ENCODE assay signal across 13 cellular contexts in genomic region chr16:19517424-19518089, GRCh38. TPM values are rescaled to one million over a fixed set of nuclear protein-coding genes. Genes with fewer than 3 reads are reported as not detected.
DNase-seq lines count a peak whose midpoint lies in the region; ATAC-seq and TF ChIP-seq lines count a peak whose summit lies in the region.
"Had no signal": no experiment of that assay in that cellular context is flagged by ENCODE, and none has a peak within 500 bp of the region (broad histone marks: within the 10 kb centered on the region; RNA-seq: fewer than 3 reads in every experiment).

No MANE protein-coding gene starts in this region.

- H3K27me3 Mint-ChIP-seq in T-helper 17 cell = no peaks in the 10 kb centered on the region
- H3K27me3 Mint-ChIP-seq: CD4-positive, alpha-beta memory T cell had no signal

- no peak for TF ChIP-seq CTCF in AG09319 (IDR thresholded peaks at IDR 0.05; ENCODE audit: low read depth, low read length)

- peak overlapping the region; percentile 71 for H3K27ac Mint-ChIP-seq in T-helper 17 cell

- H3K4me3 Mint-ChIP-seq in T-helper 17 cell = no peak overlapping the region

- H3K36me3 Mint-ChIP-seq in T-helper 17 cell (ENCODE audit: low read depth) = peaks cover 6% of the 10 kb centered on the region

- H3K4me1 Mint-ChIP-seq in T-helper 17 cell = peaks cover 42% of the 10 kb centered on the region

- ATAC-seq in T-helper 17 cell (no peak), esophagus mucosa (peak; percentile 59)
- ATAC-seq: left colon had no signal

- peak; percentile 10 for DNase-seq in AG09319 (ENCODE audit: extremely low read depth, low read depth)
- peak; percentile 77 for DNase-seq in HCEC 1CT
- no peak for DNase-seq in T-helper 17 cell
- DNase-seq in pons (ENCODE audit: low spot score) = no peak
- DNase-seq in amygdala (lab: John Stamatoyannopoulos, UW) = no peak
- DNase-seq in NCI-H510A treated with DMSO at 0.1 percent for 48 hours (lab: John Stamatoyannopoulos, UW) = no peak
- no peak for DNase-seq in SW 1271 (lab: John Stamatoyannopoulos, UW)
- DNase-seq: activated CD4-positive, CD25-positive, alpha-beta regulatory T cell treated with anti-CD3 and anti-CD28 coated beads, Interleukin-2, amount 50 U/mL, for 72 hours; anterior cingulate cortex; left colon; NCI-H1694 had no signal

- H3K9me3 ChIP-seq in T-helper 17 cell (ENCODE audit: control insufficient read depth, low read length, poor library complexity, severe bottlenecking) = no peaks in the 10 kb centered on the region

RNA-seq across cellular contexts. Expression of gene GDE1, which starts 4.3 kb away (rescaled TPM):
- 10 to 100 TPM; 25.1 to 32.0 TPM for total RNA-seq in T-helper 17 cell
- 29.9 TPM for total RNA-seq in esophagus mucosa

RNA-seq across cellular contexts. Expression of gene CCP110, which starts 6.2 kb away (rescaled TPM):
- total RNA-seq in T-helper 17 cell (10 to 100 TPM; 13.9 to 15.4 TPM), esophagus mucosa (6.2 TPM)

RNA-seq across cellular contexts. Expression of gene VPS35L, which starts 37.9 kb away (rescaled TPM):
- total RNA-seq in T-helper 17 cell (10 to 100 TPM; 37.6 to 47.6 TPM), esophagus mucosa (43.2 TPM)

Comparison
In these comparisons a context has a peak if more than half of its experiments do, and no peak if none do; other contexts are left out.
1. DNase-seq: peak in AG09319 (single experiment) and HCEC 1CT (single experiment); none in T-helper 17 cell (0 of 3), pons (single experiment), amygdala (0 of 56), NCI-H510A treated with DMSO at 0.1 percent for 48 hours (single experiment) and SW 1271 (0 of 2).